In genomic region chr19:44738603-44739585, GRCh38 we compare ENCODE assay signal across 10 cellular contexts. TPM values are rescaled to one million over a fixed set of nuclear protein-coding genes. Genes with fewer than 3 reads are reported as not detected.
DNase-seq lines count a peak whose midpoint lies in the region; ATAC-seq and TF ChIP-seq lines count a peak whose summit lies in the region.
"Had no signal": no experiment of that assay in that cellular context is flagged by ENCODE, and none has a peak within 500 bp of the region (broad histone marks: within the 10 kb centered on the region; RNA-seq: fewer than 3 reads in every experiment).

No MANE protein-coding gene starts in this region.

- no peak overlapping the region for H3K27ac ChIP-seq in colonic mucosa

- H3K4me1 ChIP-seq in colonic mucosa: peaks cover 29% of the 10 kb centered on the region

- peak overlapping the region; percentile 76 to 97 (median 93) for H3K27ac Mint-ChIP-seq in CD14-positive monocyte
- peak overlapping the region; percentile 41 to 90 for H3K27ac Mint-ChIP-seq in natural killer cell treated with Interleukin-12 subunit alpha and Interleukin-12 subunit beta and Interleukin-15 and Interleukin-18, amount 100 ng/mL, for 72 hours

- H3K9me3 ChIP-seq in colonic mucosa: no peaks in the 10 kb centered on the region

- in situ Hi-C loops in G401 (cut with HindIII; ENCODE audit: low sequenced_read_pairs): no loop called here

- peaks cover 83% of the 10 kb centered on the region for H3K4me1 Mint-ChIP-seq in CD14-positive monocyte
- peaks cover 37 to 51% of the 10 kb centered on the region in 2 donors for H3K4me1 Mint-ChIP-seq in natural killer cell treated with Interleukin-12 subunit alpha and Interleukin-12 subunit beta and Interleukin-15 and Interleukin-18, amount 100 ng/mL, for 72 hours (ENCODE audit: low read depth in 2 of 2)

- no peaks in the 10 kb centered on the region for H3K27me3 ChIP-seq in colonic mucosa

- peak overlapping the region in 1 of 2 donors; percentile 62 for H3K4me3 Mint-ChIP-seq in CD14-positive monocyte
- peak overlapping the region; percentile 87 for H3K4me3 Mint-ChIP-seq in natural killer cell treated with Interleukin-12 subunit alpha and Interleukin-12 subunit beta and Interleukin-15 and Interleukin-18, amount 100 ng/mL, for 72 hours
- H3K4me3 Mint-ChIP-seq: H9 had no signal

- H3K9ac ChIP-seq in colonic mucosa (ENCODE audit: low read depth in 2 of 2, low read length in 2 of 2): peak overlapping the region in 1 of 2 donors; percentile 30

- no peak overlapping the region for H3K4me3 ChIP-seq in colonic mucosa

- ATAC-seq in natural killer cell treated with Interleukin-12 subunit alpha and Interleukin-12 subunit beta and Interleukin-15 and Interleukin-18, amount 100 ng/mL, for 72 hours: no peak

- intact Hi-C loops in CD14-positive monocyte (cut with micrococcal nuclease) (loop anchor here in 1 of 2 donors (2.0 to 5.0 kb wide), 2 partner anchors 14 to 52 kb away; no protein-coding TSS in a partner anchor), colonic mucosa (cut with DNase I) (no loop called here)

- DNase-seq in CD14-positive monocyte (ENCODE audit: low spot score) (peak; percentile 95), HK-2 (ENCODE audit: unreplicated experiment) (peak; percentile 79), colonic mucosa (peak; percentile 68), NCI-H1930 (lab: John Stamatoyannopoulos, UW) (no peak), NCI-H1417 (lab: John Stamatoyannopoulos, UW) (no peak), NCI-H1436 (lab: John Stamatoyannopoulos, UW) (no peak), G401 (ENCODE audit: low spot score) (no peak)
- DNase-seq in natural killer cell treated with Interleukin-12 subunit alpha and Interleukin-12 subunit beta and Interleukin-15 and Interleukin-18, amount 100 ng/mL, for 72 hours (ENCODE audit: low spot score): no peak
- DNase-seq: H9 had no signal

- H3K27me3 Mint-ChIP-seq in CD14-positive monocyte (ENCODE audit: low read depth in 3 of 3): peaks cover 0 to 2% (median 0%) of the 10 kb centered on the region in 3 donors
- no peaks in the 10 kb centered on the region for H3K27me3 Mint-ChIP-seq in natural killer cell treated with Interleukin-12 subunit alpha and Interleukin-12 subunit beta and Interleukin-15 and Interleukin-18, amount 100 ng/mL, for 72 hours

- TF ChIP-seq CTCF in CD14-positive monocyte (IDR thresholded peaks at IDR 0.05) (no peak), colonic mucosa (IDR thresholded peaks at IDR 0.05) (no peak)

- H3K36me3 ChIP-seq in colonic mucosa: no peaks in the 10 kb centered on the region

- no peaks in the 10 kb centered on the region for H3K36me3 Mint-ChIP-seq in CD14-positive monocyte
- H3K36me3 Mint-ChIP-seq in natural killer cell treated with Interleukin-12 subunit alpha and Interleukin-12 subunit beta and Interleukin-15 and Interleukin-18, amount 100 ng/mL, for 72 hours: no peaks in the 10 kb centered on the region

- H3K9me3 Mint-ChIP-seq in CD14-positive monocyte: peaks cover 0 to 5% (median 0%) of the 10 kb centered on the region in 7 donors
- no peaks in the 10 kb centered on the region for H3K9me3 Mint-ChIP-seq in natural killer cell treated with Interleukin-12 subunit alpha and Interleukin-12 subunit beta and Interleukin-15 and Interleukin-18, amount 100 ng/mL, for 72 hours
- H3K9me3 Mint-ChIP-seq: H9 had no signal

RNA-seq across cellular contexts. Expression of gene BCL3, which starts 9.6 kb away (rescaled TPM):
- polyA plus RNA-seq in CD14-positive monocyte: 10 to 100 TPM; 18.7 to 23.1 TPM
- 10 to 100 TPM; 76.4 to 99.5 TPM for total RNA-seq in colonic mucosa
- total RNA-seq in natural killer cell treated with Interleukin-12 subunit alpha and Interleukin-12 subunit beta and Interleukin-15 and Interleukin-18, amount 100 ng/mL, for 72 hours: 100 to 1,000 TPM; 117 to 122 TPM
- 6.6 and 9.1 TPM in 2 replicates for total RNA-seq in G401 (2014; rRNA removed; shearing (Covaris generic))

RNA-seq across cellular contexts. Expression of gene CBLC, which starts 38.8 kb away (rescaled TPM):
- polyA plus RNA-seq in CD14-positive monocyte: not detected
- 10 to 100 TPM; 65.6 to 78.0 TPM for total RNA-seq in colonic mucosa
- not detected for total RNA-seq in natural killer cell treated with Interleukin-12 subunit alpha and Interleukin-12 subunit beta and Interleukin-15 and Interleukin-18, amount 100 ng/mL, for 72 hours
- total RNA-seq in G401 (2014; rRNA removed; shearing (Covaris generic)): not detected in 2 replicates
- total RNA-seq: LHCN-M2 had no signal

RNA-seq across cellular contexts. Expression of gene CEACAM16, which starts 39.9 kb away (rescaled TPM):
- not detected for polyA plus RNA-seq in CD14-positive monocyte
- under 1 TPM in 1 of 2 donors, not detected in 1; 0.52 TPM for total RNA-seq in colonic mucosa
- not detected for total RNA-seq in natural killer cell treated with Interleukin-12 subunit alpha and Interleukin-12 subunit beta and Interleukin-15 and Interleukin-18, amount 100 ng/mL, for 72 hours
- total RNA-seq in G401 (2014; rRNA removed; shearing (Covaris generic)): not detected in 2 replicates
- total RNA-seq: H9, LHCN-M2 had no signal

Comparison
In these comparisons a context has a peak if more than half of its experiments do, and no peak if none do; other contexts are left out.
1. DNase-seq: peak in CD14-positive monocyte (single experiment), HK-2 (single experiment) and colonic mucosa (single experiment); none in natural killer cell treated with Interleukin-12 subunit alpha and Interleukin-12 subunit beta and Interleukin-15 and Interleukin-18, amount 100 ng/mL, for 72 hours (single experiment), NCI-H1930 (0 of 2), NCI-H1417 (0 of 3), NCI-H1436 (single experiment) and G401 (single experiment).
2. RNA of gene CBLC, which starts 38.8 kb away (total RNA-seq): 65.6 to 78.0 TPM in colonic mucosa; not detected in natural killer cell treated with Interleukin-12 subunit alpha and Interleukin-12 subunit beta and Interleukin-15 and Interleukin-18, amount 100 ng/mL, for 72 hours and not detected in G401; every median in the first group is over 10 times any median in the second.